2 cellular contexts compared by ENCODE assay signal in the genomic region with DNA sequence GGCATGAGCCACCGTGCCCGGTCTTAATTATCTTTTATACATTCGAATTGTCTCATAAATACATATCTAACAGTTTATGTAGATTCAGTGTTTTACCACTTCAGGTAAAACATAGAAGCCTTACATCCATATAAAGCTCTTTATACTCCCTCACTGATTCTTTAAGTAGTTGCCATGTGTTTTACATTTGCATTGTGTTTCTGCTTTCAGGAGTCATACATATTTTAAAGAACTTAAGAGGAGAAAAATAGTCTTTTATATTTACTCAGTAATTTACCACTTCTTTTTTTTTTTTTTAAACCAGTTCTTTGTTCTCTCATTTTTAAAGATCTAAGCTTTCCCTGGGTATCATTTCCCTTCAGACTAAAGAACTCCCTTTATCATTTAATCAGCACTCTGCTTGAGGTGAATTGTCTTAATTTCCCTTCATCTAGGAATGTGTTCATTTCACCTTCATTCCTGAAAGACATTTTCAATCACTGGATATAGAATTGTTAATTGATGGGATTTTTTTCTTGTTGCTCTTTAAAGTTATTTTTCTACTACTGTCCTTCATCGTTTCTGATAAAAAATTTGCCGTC.
TF ChIP-seq lines count a peak whose summit lies in the region.

No MANE protein-coding gene starts in this region.

TF ChIP-seq in A549, 52 proteins besides CTCF, POLR2A, EP300 and RAD21 (continued from another document):
- TF ChIP-seq, protein P1, sequence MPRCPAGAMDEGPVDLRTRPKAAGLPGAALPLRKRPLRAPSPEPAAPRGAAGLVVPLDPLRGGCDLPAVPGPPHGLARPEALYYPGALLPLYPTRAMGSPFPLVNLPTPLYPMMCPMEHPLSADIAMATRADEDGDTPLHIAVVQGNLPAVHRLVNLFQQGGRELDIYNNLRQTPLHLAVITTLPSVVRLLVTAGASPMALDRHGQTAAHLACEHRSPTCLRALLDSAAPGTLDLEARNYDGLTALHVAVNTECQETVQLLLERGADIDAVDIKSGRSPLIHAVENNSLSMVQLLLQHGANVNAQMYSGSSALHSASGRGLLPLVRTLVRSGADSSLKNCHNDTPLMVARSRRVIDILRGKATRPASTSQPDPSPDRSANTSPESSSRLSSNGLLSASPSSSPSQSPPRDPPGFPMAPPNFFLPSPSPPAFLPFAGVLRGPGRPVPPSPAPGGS (IDR thresholded peaks at IDR 0.05): no peak
- no peak for TF ChIP-seq CBX2 (IDR thresholded peaks at IDR 0.05; ENCODE audit: borderline replicate concordance, low read depth)
- TF ChIP-seq ZNF302 (CRISPR knock-in tag; IDR thresholded peaks at IDR 0.05): no peak
- no peak for TF ChIP-seq RNF2 (IDR thresholded peaks at IDR 0.05; ENCODE audit: borderline replicate concordance, low read depth)
- TF ChIP-seq KDM5A (IDR thresholded peaks at IDR 0.05): no peak
- no peak for TF ChIP-seq ZSCAN20 (CRISPR knock-in tag; IDR thresholded peaks at IDR 0.05)
- TF ChIP-seq CHD4 (IDR thresholded peaks at IDR 0.05; ENCODE audit: borderline replicate concordance): no peak

TF ChIP-seq in WTC11, 78 proteins besides CTCF, POLR2A, EP300 and RAD21 (continued from another document):
- TF ChIP-seq HMGXB4 (CRISPR knock-in tag; IDR thresholded peaks at IDR 0.05) (no peak), ZNF121 (CRISPR knock-in tag; IDR thresholded peaks at IDR 0.05) (no peak), ZNF281 (CRISPR knock-in tag; IDR thresholded peaks at IDR 0.05) (no peak), ZNF671 (CRISPR knock-in tag; IDR thresholded peaks at IDR 0.05) (no peak), IRF1 (CRISPR knock-in tag; IDR thresholded peaks at IDR 0.05) (no peak), JUN (CRISPR knock-in tag; IDR thresholded peaks at IDR 0.05) (no peak), GRHL2 (CRISPR knock-in tag; IDR thresholded peaks at IDR 0.05; ENCODE audit: insufficient replicate concordance, severe bottlenecking) (no peak)
- TF ChIP-seq, protein P2, sequence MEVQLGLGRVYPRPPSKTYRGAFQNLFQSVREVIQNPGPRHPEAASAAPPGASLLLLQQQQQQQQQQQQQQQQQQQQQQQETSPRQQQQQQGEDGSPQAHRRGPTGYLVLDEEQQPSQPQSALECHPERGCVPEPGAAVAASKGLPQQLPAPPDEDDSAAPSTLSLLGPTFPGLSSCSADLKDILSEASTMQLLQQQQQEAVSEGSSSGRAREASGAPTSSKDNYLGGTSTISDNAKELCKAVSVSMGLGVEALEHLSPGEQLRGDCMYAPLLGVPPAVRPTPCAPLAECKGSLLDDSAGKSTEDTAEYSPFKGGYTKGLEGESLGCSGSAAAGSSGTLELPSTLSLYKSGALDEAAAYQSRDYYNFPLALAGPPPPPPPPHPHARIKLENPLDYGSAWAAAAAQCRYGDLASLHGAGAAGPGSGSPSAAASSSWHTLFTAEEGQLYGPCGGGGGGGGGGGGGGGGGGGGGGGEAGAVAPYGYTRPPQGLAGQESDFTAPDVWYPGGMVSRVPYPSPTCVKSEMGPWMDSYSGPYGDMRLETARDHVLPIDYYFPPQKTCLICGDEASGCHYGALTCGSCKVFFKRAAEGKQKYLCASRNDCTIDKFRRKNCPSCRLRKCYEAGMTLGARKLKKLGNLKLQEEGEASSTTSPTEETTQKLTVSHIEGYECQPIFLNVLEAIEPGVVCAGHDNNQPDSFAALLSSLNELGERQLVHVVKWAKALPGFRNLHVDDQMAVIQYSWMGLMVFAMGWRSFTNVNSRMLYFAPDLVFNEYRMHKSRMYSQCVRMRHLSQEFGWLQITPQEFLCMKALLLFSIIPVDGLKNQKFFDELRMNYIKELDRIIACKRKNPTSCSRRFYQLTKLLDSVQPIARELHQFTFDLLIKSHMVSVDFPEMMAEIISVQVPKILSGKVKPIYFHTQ (CRISPR knock-in tag; IDR thresholded peaks at IDR 0.05): no peak
TF ChIP-seq in WTC11: peak in this region for 0.
